29 cellular contexts compared by ENCODE assay signal in the genomic region with DNA sequence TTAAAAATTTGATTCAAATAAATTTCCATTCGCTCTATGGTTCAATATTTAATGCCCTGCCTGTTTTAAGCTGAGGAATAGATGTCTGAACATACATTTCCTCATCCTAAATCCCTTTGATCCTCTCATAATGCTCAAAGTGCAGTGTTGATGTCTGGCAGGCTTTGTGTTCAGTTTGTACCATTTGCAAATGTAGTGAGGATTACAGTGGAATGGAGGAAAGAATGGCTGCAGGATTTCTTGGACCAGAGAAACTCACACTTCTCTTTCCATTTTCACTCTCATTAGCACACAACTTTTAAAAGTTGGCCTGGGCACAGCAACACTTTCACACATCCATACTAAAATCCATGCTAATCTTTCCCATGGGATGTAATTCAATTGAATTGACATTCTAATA. TPM values are rescaled to one million over a fixed set of nuclear protein-coding genes. Genes with fewer than 3 reads are reported as not detected.
"Had no signal": no experiment of that assay in that cellular context is flagged by ENCODE, and none has a peak within 500 bp of the region (broad histone marks: within the 10 kb centered on the region; RNA-seq: fewer than 3 reads in every experiment).

No MANE protein-coding gene starts in this region.

- H3K4me3 Mint-ChIP-seq: activated CD8-positive, alpha-beta T cell treated with anti-CD3 and anti-CD28 coated beads for 36 hours; activated naive CD4-positive, alpha-beta T cell treated with anti-CD3 and anti-CD28 coated beads, Interleukin-2, amount 10 ng/mL, durations not matched to agents 7 days and 5 days; activated naive CD8-positive, alpha-beta T cell treated with anti-CD3 and anti-CD28 coated beads for 36 hours; activated T-cell treated with anti-CD3 and anti-CD28 coated beads, Interleukin-2, amount 50 U/mL, for 72 hours had no signal

- H3K9me3 Mint-ChIP-seq: activated CD8-positive, alpha-beta T cell treated with anti-CD3 and anti-CD28 coated beads for 36 hours; activated naive CD4-positive, alpha-beta T cell treated with anti-CD3 and anti-CD28 coated beads, Interleukin-2, amount 10 ng/mL, durations not matched to agents 7 days and 5 days; activated naive CD8-positive, alpha-beta T cell treated with anti-CD3 and anti-CD28 coated beads for 36 hours; activated T-cell treated with anti-CD3 and anti-CD28 coated beads, Interleukin-2, amount 50 U/mL, for 72 hours; activated T-helper 2 cell treated with anti-CD3 and anti-CD28 coated beads, Interferon-gamma antibody, Interleukin-2, Interleukin-4, amounts not matched to agents 10 μg/mL and 5 μg/mL and 100 μg/mL, durations not matched to agents 14 hours and 24 hours and 36 hours had no signal

- H3K27ac Mint-ChIP-seq: activated CD8-positive, alpha-beta T cell treated with anti-CD3 and anti-CD28 coated beads for 36 hours; activated naive CD4-positive, alpha-beta T cell treated with anti-CD3 and anti-CD28 coated beads, Interleukin-2, amount 10 ng/mL, durations not matched to agents 7 days and 5 days; activated naive CD8-positive, alpha-beta T cell treated with anti-CD3 and anti-CD28 coated beads for 36 hours; activated T-cell treated with anti-CD3 and anti-CD28 coated beads, Interleukin-2, amount 50 U/mL, for 72 hours; activated T-helper 2 cell treated with anti-CD3 and anti-CD28 coated beads, Interferon-gamma antibody, Interleukin-2, Interleukin-4, amounts not matched to agents 10 μg/mL and 5 μg/mL and 100 μg/mL, durations not matched to agents 14 hours and 24 hours and 36 hours had no signal

- H3K9me3 ChIP-seq: adrenal gland, SJCRH30, SK-N-SH had no signal

- H3K4me1 Mint-ChIP-seq: activated naive CD4-positive, alpha-beta T cell treated with anti-CD3 and anti-CD28 coated beads, Interleukin-2, amount 10 ng/mL, durations not matched to agents 7 days and 5 days had no signal

- H3K4me1 ChIP-seq: SJCRH30 had no signal

- H3K27me3 ChIP-seq: adrenal gland had no signal

- DNase-seq: activated CD4-positive, alpha-beta T cell treated with anti-CD3 and anti-CD28 coated beads for 4 hours; activated CD8-positive, alpha-beta memory T cell treated with anti-CD3 and anti-CD28 coated beads, Interleukin-2, amount 50 U/mL, for 4 hours; activated CD8-positive, alpha-beta T cell treated with anti-CD3 and anti-CD28 coated beads for 36 hours; activated gamma-delta T cell treated with Interleukin-2 at 50 U/mL for 16 hours; activated naive CD4-positive, alpha-beta T cell treated with anti-CD3 and anti-CD28 coated beads, Interleukin-2, amount 10 ng/mL, durations not matched to agents 7 days and 5 days; activated naive CD8-positive, alpha-beta T cell treated with anti-CD3 and anti-CD28 coated beads for 36 hours; activated T-cell treated with anti-CD3 and anti-CD28 coated beads, Interleukin-2, amount 50 U/mL, for 72 hours; adrenal gland; anterior cingulate cortex; central memory CD4-positive, alpha-beta T cell; NCI-H1092; NCI-H1417; NCI-H1930; NCI-H2171; NCI-H2227 treated with DMSO at 0.1 percent for 48 hours; NCI-H446 treated with DMSO at 0.1 percent for 48 hours; NCI-H524 treated with DMSO at 0.1 percent for 48 hours; NCI-H774; NK-92 treated with Interleukin-12 subunit alpha and Interleukin-12 subunit beta, amount 100 ng/mL, for 24 hours; OCI-M1; RPMI8226; SJCRH30; SK-N-SH; T-helper 1 cell had no signal

- H3K4me3 ChIP-seq: adrenal gland, SJCRH30 had no signal

- ATAC-seq: activated CD4-positive, CD25-positive, alpha-beta regulatory T cell treated with anti-CD3 and anti-CD28 coated beads, Interleukin-2, amount 50 U/mL, for 24 hours; activated CD8-positive, alpha-beta T cell treated with anti-CD3 and anti-CD28 coated beads for 36 hours; activated T-cell treated with anti-CD3 and anti-CD28 coated beads, Interleukin-2, amount 50 U/mL, for 72 hours; Panc1; Right ventricle myocardium inferior had no signal

- H3K27ac ChIP-seq: adrenal gland, SJCRH30 had no signal

- H3K9me2 ChIP-seq: SK-N-SH had no signal

- H3K36me3 Mint-ChIP-seq: activated naive CD4-positive, alpha-beta T cell treated with anti-CD3 and anti-CD28 coated beads, Interleukin-2, amount 10 ng/mL, durations not matched to agents 7 days and 5 days; activated naive CD8-positive, alpha-beta T cell treated with anti-CD3 and anti-CD28 coated beads for 36 hours had no signal

- H3K36me3 ChIP-seq: adrenal gland, SJCRH30 had no signal

- H3K4me2 ChIP-seq: SK-N-SH had no signal

RNA-seq across cellular contexts. Expression of a gene that starts 28.5 kb away (rescaled TPM):
- total RNA-seq: activated CD8-positive, alpha-beta T cell treated with anti-CD3 and anti-CD28 coated beads for 36 hours; activated naive CD8-positive, alpha-beta T cell treated with anti-CD3 and anti-CD28 coated beads for 36 hours; activated T-cell treated with anti-CD3 and anti-CD28 coated beads, Interleukin-2, amount 50 U/mL, for 72 hours; activated T-helper 2 cell treated with anti-CD3 and anti-CD28 coated beads, Interferon-gamma antibody, Interleukin-2, Interleukin-4, amounts not matched to agents 10 μg/mL and 5 μg/mL and 100 μg/mL, durations not matched to agents 14 hours and 24 hours and 36 hours; SJCRH30; T-helper 2 cell treated with Interferon-gamma antibody and Interleukin-4, amounts not matched to agents 100 ng/mL and 5 ng/mL, for 36 hours had no signal
